In genomic region chr6:2221724-2222274, GRCh38 we compare ENCODE assay signal across 8 cellular contexts. TPM values are rescaled to one million over a fixed set of nuclear protein-coding genes. Genes with fewer than 3 reads are reported as not detected.
DNase-seq lines count a peak whose midpoint lies in the region; ATAC-seq, FAIRE-seq and TF ChIP-seq lines count a peak whose summit lies in the region.

No MANE protein-coding gene starts in this region.

- TF ChIP-seq CTCF in Calu3 (IDR thresholded peaks at IDR 0.05; ENCODE audit: unreplicated experiment) (no peak), kidney (IDR thresholded peaks at IDR 0.05; ENCODE audit: borderline replicate concordance, extremely low read depth, insufficient read depth) (no peak), uterus (IDR thresholded peaks at IDR 0.05) (no peak)

- H3K36me3 Mint-ChIP-seq in Calu3 (ENCODE audit: insufficient read depth, unreplicated experiment) = peaks cover 7% of the 10 kb centered on the region
- H3K36me3 Mint-ChIP-seq in T-helper 17 cell (ENCODE audit: low read depth) = peaks cover 4% of the 10 kb centered on the region

- H3K27ac ChIP-seq in kidney (ENCODE audit: low read depth in 2 of 2, low read length in 2 of 2) = peak overlapping the region in 1 of 2 donors; percentile 32
- peak overlapping the region in 1 of 2 donors; percentile 59 for H3K27ac ChIP-seq in uterus

- H3K9me3 Mint-ChIP-seq in Calu3 (ENCODE audit: low read depth, unreplicated experiment) = no peaks in the 10 kb centered on the region

- H3K4me1 Mint-ChIP-seq in Calu3 (ENCODE audit: low read depth, unreplicated experiment) (peaks cover 47% of the 10 kb centered on the region), T-helper 17 cell (peaks cover 20% of the 10 kb centered on the region)

- ATAC-seq in GM21723 (IDR thresholded peaks at IDR 0.05; ENCODE audit: unreplicated experiment) (peak; percentile 67), T-helper 17 cell (no peak), HG03097 (IDR thresholded peaks at IDR 0.05; ENCODE audit: low FRiP score, unreplicated experiment) (no peak)

- H3K9ac ChIP-seq in kidney (ENCODE audit: low read length in 2 of 2) = peak overlapping the region; percentile 79 to 88

- H3K9me3 ChIP-seq in T-helper 17 cell (ENCODE audit: control insufficient read depth, low read length, poor library complexity, severe bottlenecking) (no peaks in the 10 kb centered on the region), kidney (ENCODE audit: control insufficient read depth in 1 of 2, low read length in 2 of 2) (no peaks in the 10 kb centered on the region), uterus (no peaks in the 10 kb centered on the region)

- peak overlapping the region; percentile 56 for H3K27ac Mint-ChIP-seq in Calu3 (ENCODE audit: unreplicated experiment)
- H3K27ac Mint-ChIP-seq in T-helper 17 cell = peak overlapping the region; percentile 91

- CTCF ChIA-PET in Calu3 (lab: Charles Lee) = no interaction called here

- no peaks in the 10 kb centered on the region for H3K36me3 ChIP-seq in kidney (ENCODE audit: control insufficient read depth in 1 of 2, insufficient read depth in 2 of 2, low read length in 2 of 2)
- no peaks in the 10 kb centered on the region for H3K36me3 ChIP-seq in uterus

- DNase-seq in Calu3 (no peak), T-helper 17 cell (no peak), kidney (no peak), uterus (no peak), HuH-7 (ENCODE audit: low spot score) (no peak), NCI-H2107 (lab: John Stamatoyannopoulos, UW) (no peak)

- BruUV-seq in Calu3 (replicated peaks; lab: Mats Ljungman, UMichigan) = no TSS peak

- H3K4me3 ChIP-seq in kidney (ENCODE audit: low read length in 2 of 2) (peak overlapping the region; percentile 87 to 97), uterus (peak overlapping the region; percentile 18 to 27)

- peak overlapping the region; percentile 63 for H3K4me3 Mint-ChIP-seq in Calu3 (ENCODE audit: low read depth, unreplicated experiment)
- peak overlapping the region; percentile 93 for H3K4me3 Mint-ChIP-seq in T-helper 17 cell

- H3K27me3 Mint-ChIP-seq in Calu3 (ENCODE audit: unreplicated experiment) = no peaks in the 10 kb centered on the region
- no peaks in the 10 kb centered on the region for H3K27me3 Mint-ChIP-seq in T-helper 17 cell

- intact Hi-C loops in Calu3 (cut with micrococcal nuclease; ENCODE audit: unreplicated experiment) (loop anchor here (10.0 kb wide), 1 partner anchor 473 kb away; no protein-coding TSS in a partner anchor), kidney (cut with DNase I) (no loop called here), uterus (cut with DNase I; ENCODE audit: low total_unique reads) (no loop called here)

- no peak for FAIRE-seq in kidney (lab: Jason Lieb, UNC)

- H3K4me1 ChIP-seq in kidney (ENCODE audit: control insufficient read depth in 1 of 2, insufficient read depth in 1 of 2, low read depth in 1 of 2, low read length in 2 of 2) (peaks cover 5% of the 10 kb centered on the region in 2 donors), uterus (no peaks in the 10 kb centered on the region)

- H3K27me3 ChIP-seq in uterus = no peaks in the 10 kb centered on the region

- TF ChIP-seq POLR2A in uterus (IDR thresholded peaks at IDR 0.05) = no peak

RNA-seq across cellular contexts. Expression of gene GMDS, which starts 23.6 kb away (rescaled TPM):
- total RNA-seq in Calu3 (2022) = 52.5 and 58.2 TPM in 2 replicates
- total RNA-seq in T-helper 17 cell = 10 to 100 TPM; 18.2 to 20.5 TPM
- total RNA-seq in kidney = 63.7 TPM
- polyA plus RNA-seq in kidney (ENCODE audit: insufficient read depth, low read depth, low replicate concordance) = 49.6 TPM
- 10 to 100 TPM in 2 of 4 donors, 1 to 10 TPM in 2; 5.3 to 17.4 (median 12.9) TPM for total RNA-seq in uterus
